Comparison of ENCODE assay signal across 8 cellular contexts in the genomic region with DNA sequence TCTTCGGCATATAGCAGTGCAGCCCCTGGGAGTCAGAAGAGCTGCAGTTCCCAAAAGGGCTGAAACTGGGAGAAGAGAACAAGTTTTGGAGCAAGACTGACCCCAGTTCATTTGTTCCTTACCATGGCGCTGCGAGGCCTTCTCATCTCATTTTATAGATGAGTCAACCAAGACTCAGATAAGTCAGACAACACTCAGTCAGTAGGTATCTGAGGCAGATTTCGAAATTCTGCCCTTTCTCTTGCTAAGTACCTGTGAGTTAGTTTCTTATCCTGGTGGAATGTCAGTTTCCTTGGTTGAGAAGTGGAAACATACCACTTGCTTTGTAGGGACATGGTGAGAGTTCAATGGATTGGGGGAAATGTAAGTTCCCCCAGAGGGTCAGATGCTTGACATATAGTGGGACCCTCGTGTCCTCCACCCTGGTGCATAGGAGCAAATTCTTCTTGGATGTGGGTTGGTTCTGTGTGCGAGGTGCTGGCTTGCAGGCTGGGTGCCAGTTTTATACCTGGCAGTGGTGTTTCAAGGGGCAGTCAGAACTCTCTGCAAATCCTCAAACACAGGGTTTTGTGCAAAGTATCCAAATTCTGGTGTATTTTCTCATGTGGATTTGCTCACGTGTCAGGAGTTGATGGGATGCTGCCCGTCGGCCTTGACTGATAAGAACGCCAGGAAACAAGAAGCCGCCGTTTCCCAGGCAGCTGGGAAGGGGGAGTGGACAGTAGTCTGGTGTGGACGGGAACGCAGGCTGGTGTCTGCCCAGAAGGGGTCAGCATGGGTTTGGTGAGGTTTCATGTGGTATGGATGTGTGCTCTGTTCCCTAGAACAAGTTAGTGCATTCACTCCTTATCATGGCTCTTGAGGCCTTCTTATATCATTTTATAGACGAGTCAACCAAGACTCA.
DNase-seq lines count a peak whose midpoint lies in the region; ATAC-seq, FAIRE-seq and TF ChIP-seq lines count a peak whose summit lies in the region.
"Had no signal": no experiment of that assay in that cellular context is flagged by ENCODE, and none has a peak within 500 bp of the region (broad histone marks: within the 10 kb centered on the region; RNA-seq: fewer than 3 reads in every experiment).

No MANE protein-coding gene starts in this region.

- no peaks in the 10 kb centered on the region for H3K9me1 ChIP-seq in keratinocyte (ENCODE audit: control insufficient read depth, extremely low read depth, insufficient read depth, low read length)

- peak overlapping the region; percentile 9 to 89 (median 70) for H3K27ac ChIP-seq in adrenal gland
- H3K27ac ChIP-seq in keratinocyte (ENCODE audit: control insufficient read depth, insufficient read depth, low read length) = peak overlapping the region; percentile 59
- peak overlapping the region in 1 of 2 donors; percentile 48 for H3K27ac ChIP-seq in thoracic aorta
- no peak overlapping the region for H3K27ac ChIP-seq in aorta (ENCODE audit: low read depth in 1 of 2, low read length in 2 of 2)

- TF ChIP-seq POLR2A in adrenal gland (IDR thresholded peaks at IDR 0.05) = peak in 1 of 2 donors; percentile 19

- intact Hi-C loops in adrenal gland (cut with DNase I) (loop anchor here in 1 of 2 donors (10.0 kb wide), 1 partner anchor 61 kb away; no protein-coding TSS in a partner anchor), aorta (cut with DNase I) (loop anchor here in 1 of 2 donors (5.0 kb wide), 1 partner anchor 54 kb away; no protein-coding TSS in a partner anchor)

- H3K9ac ChIP-seq in keratinocyte (ENCODE audit: control insufficient read depth, extremely low read depth, insufficient read depth, low read length) = no peak overlapping the region

- H3K27me3 ChIP-seq in adrenal gland (no peaks in the 10 kb centered on the region), keratinocyte (ENCODE audit: control insufficient read depth, extremely low read depth, insufficient read depth, low read length) (peaks cover 11% of the 10 kb centered on the region), thoracic aorta (replicated peaks; ENCODE audit: insufficient read depth) (no peaks in the 10 kb centered on the region), aorta (ENCODE audit: control insufficient read depth in 1 of 2, insufficient read depth in 2 of 2, low read length in 1 of 2) (no peaks in the 10 kb centered on the region)

- WGBS in adrenal gland, 4 donors = 36 to 50% (median 38%) methylated on average over 14 to 15 of the region's 15 CpGs
- whole genome bisulfite sequencing in aorta, 2 donors = 87 to 90% methylated on average over 15 of the region's 15 CpGs

- peaks cover 4% of the 10 kb centered on the region for H3K79me2 ChIP-seq in keratinocyte (ENCODE audit: control insufficient read depth, insufficient read depth, low read length)

- ATAC-seq in thoracic aorta (ENCODE audit: insufficient number of reproducible peaks, low FRiP score, low read depth) (no peak), aorta (ENCODE audit: low FRiP score) (no peak), HG02588 (IDR thresholded peaks at IDR 0.05; ENCODE audit: unreplicated experiment) (no peak)

- no peaks in the 10 kb centered on the region for H3K36me3 ChIP-seq in adrenal gland (replicated peaks in 1 of 2)
- no peaks in the 10 kb centered on the region for H3K36me3 ChIP-seq in keratinocyte (ENCODE audit: control insufficient read depth in 2 of 2, extremely low read depth in 1 of 2, insufficient read depth in 2 of 2, low read length in 2 of 2)
- no peaks in the 10 kb centered on the region for H3K36me3 ChIP-seq in thoracic aorta
- H3K36me3 ChIP-seq in aorta (ENCODE audit: control insufficient read depth in 1 of 2, insufficient read depth in 2 of 2, low read length in 1 of 2) = no peaks in the 10 kb centered on the region

- H3K4me3 ChIP-seq in adrenal gland = peak overlapping the region in 1 of 4 donors; percentile 42
- no peak overlapping the region for H3K4me3 ChIP-seq in keratinocyte (ENCODE audit: control insufficient read depth in 2 of 3, extremely low read depth in 1 of 3, insufficient read depth in 2 of 3, low read depth in 1 of 3, low read length in 3 of 3)
- H3K4me3 ChIP-seq in thoracic aorta = peak overlapping the region; percentile 14
- H3K4me3 ChIP-seq in aorta (ENCODE audit: low read length in 2 of 2) = no peak overlapping the region

- H3K4me2 ChIP-seq in keratinocyte (ENCODE audit: control insufficient read depth, extremely low read depth, insufficient read depth, low read depth, low read length) = peak overlapping the region; percentile 47

- H4K20me1 ChIP-seq in keratinocyte (ENCODE audit: control insufficient read depth, extremely low read depth, insufficient read depth, low read length) = no peaks in the 10 kb centered on the region

- dilution Hi-C loops in keratinocyte (cut with MboI; ENCODE audit: extremely low pct_ligation_motif_present, low sequenced_read_pairs) = no loop called here

- TF ChIP-seq CTCF in adrenal gland (IDR thresholded peaks at IDR 0.05) (peak in 2 of 6 experiments; percentile 32 to 37), keratinocyte (optimal IDR thresholded peaks at IDR 0.05 in 1 of 3, IDR thresholded peaks at IDR 0.05 in 1 of 3, conservative IDR thresholded peaks at IDR 0.05 in 1 of 3; ENCODE audit: extremely low read depth in 1 of 3, insufficient read depth in 2 of 3, low read length in 3 of 3) (peak in 1 of 3 experiments; percentile 16), thoracic aorta (IDR thresholded peaks at IDR 0.05) (no peak)

- no peaks in the 10 kb centered on the region for H3K9me3 ChIP-seq in adrenal gland (replicated peaks in 1 of 3)
- H3K9me3 ChIP-seq in keratinocyte (ENCODE audit: control insufficient read depth, low read depth, low read length) = no peaks in the 10 kb centered on the region
- H3K9me3 ChIP-seq in thoracic aorta = no peaks in the 10 kb centered on the region
- H3K9me3 ChIP-seq in aorta (ENCODE audit: control insufficient read depth, low read length) = no peaks in the 10 kb centered on the region

- no peak overlapping the region for H2AFZ ChIP-seq in keratinocyte (ENCODE audit: control insufficient read depth, low read length)

- FAIRE-seq in keratinocyte (lab: Jason Lieb, UNC) = peak; percentile 97

- H3K4me1 ChIP-seq in adrenal gland (replicated peaks in 1 of 2) = peaks cover 57 to 76% of the 10 kb centered on the region in 2 donors
- peaks cover 36% of the 10 kb centered on the region for H3K4me1 ChIP-seq in keratinocyte (ENCODE audit: control insufficient read depth, extremely low read depth, insufficient read depth, low read length)
- peaks cover 6 to 64% of the 10 kb centered on the region in 2 donors for H3K4me1 ChIP-seq in thoracic aorta (ENCODE audit: control insufficient read depth in 1 of 2, low read depth in 2 of 2)
- no peaks in the 10 kb centered on the region for H3K4me1 ChIP-seq in aorta (ENCODE audit: control insufficient read depth in 1 of 2, insufficient read depth in 2 of 2, low read length in 2 of 2)

- DNase-seq in HS-5 (ENCODE audit: low read depth) (peak; percentile 68), adrenal gland (peak; percentile 74 to 95 (median 91)), keratinocyte (ENCODE audit: low read depth, low spot score) (peak; percentile 75), thoracic aorta (ENCODE audit: low spot score) (no peak), aorta (no peak)
- DNase-seq in activated CD4-positive, alpha-beta T cell treated with anti-CD3 and anti-CD28 coated beads for 4 hours = no peak
- DNase-seq: activated naive CD4-positive, alpha-beta T cell treated with Interleukin-2 at 50 U/mL for 16 hours had no signal

Comparison
In these comparisons a context has a peak if more than half of its experiments do, and no peak if none do; other contexts are left out.
1. DNase-seq: peak in HS-5 (single experiment), adrenal gland (7 of 7) and keratinocyte (single experiment); none in thoracic aorta (single experiment), activated CD4-positive, alpha-beta T cell treated with anti-CD3 and anti-CD28 coated beads for 4 hours (0 of 2) and aorta (0 of 2).
2. H3K27ac ChIP-seq: peak in adrenal gland (5 of 5) and keratinocyte (single experiment); none in aorta (0 of 2).